Comparison of ENCODE assay signal across 8 cellular contexts in genomic region chr19:54029930-54030490, GRCh38. TPM values are rescaled to one million over a fixed set of nuclear protein-coding genes. Genes with fewer than 3 reads are reported as not detected.
DNase-seq lines count a peak whose midpoint lies in the region; ATAC-seq and TF ChIP-seq lines count a peak whose summit lies in the region.

No MANE protein-coding gene starts in this region.

- H3K27ac ChIP-seq in adrenal gland, result no peak overlapping the region

- ATAC-seq in GM21723 (IDR thresholded peaks at IDR 0.05; ENCODE audit: unreplicated experiment), result no peak
- ATAC-seq in HG03139 (IDR thresholded peaks at IDR 0.05; ENCODE audit: unreplicated experiment), result no peak

- H3K4me1 ChIP-seq in adrenal gland (replicated peaks in 1 of 2), result no peaks in the 10 kb centered on the region

- peaks cover 8% of the 10 kb centered on the region for H3K27me3 ChIP-seq in adrenal gland

- 25 to 35% (median 28%) methylated on average over 9 of the region's 9 CpGs for WGBS in adrenal gland, 4 donors

- peak; percentile 23 to 59 (median 48) for TF ChIP-seq CTCF in adrenal gland (IDR thresholded peaks at IDR 0.05)

- no peak for TF ChIP-seq POLR2A in adrenal gland (IDR thresholded peaks at IDR 0.05)

- intact Hi-C loops in adrenal gland (cut with DNase I), result loop anchor here (5.0 to 10.0 kb wide), 2 partner anchors 185 to 188 kb away; no protein-coding TSS in a partner anchor

- H3K36me3 ChIP-seq in adrenal gland (replicated peaks in 1 of 2), result no peaks in the 10 kb centered on the region

- H3K4me3 ChIP-seq in adrenal gland, result no peak overlapping the region

- DNase-seq in COLO829 (ENCODE audit: low spot score), result peak; percentile 70
- peak; percentile 54 for DNase-seq in HuH-7 (ENCODE audit: low spot score)
- DNase-seq in SK-N-DZ (ENCODE audit: low spot score), result peak; percentile 50
- peak; percentile 36 to 78 (median 57) for DNase-seq in adrenal gland
- DNase-seq in iPS DF 19.7 (ENCODE audit: low read depth, low spot score), result peak; percentile 83
- DNase-seq in stimulated activated CD4-positive, alpha-beta T cell treated with anti-CD3 and anti-CD28 coated beads, Interleukin-12 subunit alpha, Interleukin-12 subunit beta, amount 100 ng/mL, for 24 hours (ENCODE audit: low read depth in 2 of 2), result peak; percentile 9 to 52

- no peaks in the 10 kb centered on the region for H3K9me3 ChIP-seq in adrenal gland (replicated peaks in 1 of 3)

RNA-seq across cellular contexts. Expression of gene VSTM1, which starts 33.7 kb away (rescaled TPM):
- not detected in 2 replicates for polyA plus RNA-seq in SK-N-DZ (2014; cell fraction: cytosol; rRNA removed)
- polyA plus RNA-seq in SK-N-DZ (2014; cell fraction: nucleus; rRNA removed), result not detected in 2 replicates
- total RNA-seq in adrenal gland, result under 1 TPM in 1 of 8 donors, not detected in 7; 0.83 TPM
- not detected for polyA plus RNA-seq in adrenal gland

RNA-seq across cellular contexts. Expression of gene CACNG6, which starts 38.6 kb away (rescaled TPM):
- 0.12 and 0.67 TPM in 2 replicates for polyA plus RNA-seq in SK-N-DZ (2014; cell fraction: cytosol; rRNA removed)
- polyA plus RNA-seq in SK-N-DZ (2014; cell fraction: nucleus; rRNA removed), result 0.17 TPM in 1 of 2 replicates, not detected in the other
- not detected for total RNA-seq in adrenal gland
- polyA plus RNA-seq in adrenal gland, result not detected

RNA-seq across cellular contexts. Expression of gene TARM1, which starts 51.2 kb away (rescaled TPM):
- polyA plus RNA-seq in SK-N-DZ (2014; cell fraction: cytosol; rRNA removed), result not detected in 2 replicates
- polyA plus RNA-seq in SK-N-DZ (2014; cell fraction: nucleus; rRNA removed), result not detected in 2 replicates
- total RNA-seq in adrenal gland, result not detected
- polyA plus RNA-seq in adrenal gland, result not detected

Comparison
In these comparisons a context has a peak if more than half of its experiments do, and no peak if none do; other contexts are left out.
1. DNase-seq: peak in every context shown above with its lines; median percentile 83 in iPS DF 19.7; 70 in COLO829; 57 in adrenal gland; 54 in HuH-7; 50 in SK-N-DZ; 30 in stimulated activated CD4-positive, alpha-beta T cell treated with anti-CD3 and anti-CD28 coated beads, Interleukin-12 subunit alpha, Interleukin-12 subunit beta, amount 100 ng/mL, for 24 hours.